ENCODE assay signal across 19 cellular contexts in the genomic region with DNA sequence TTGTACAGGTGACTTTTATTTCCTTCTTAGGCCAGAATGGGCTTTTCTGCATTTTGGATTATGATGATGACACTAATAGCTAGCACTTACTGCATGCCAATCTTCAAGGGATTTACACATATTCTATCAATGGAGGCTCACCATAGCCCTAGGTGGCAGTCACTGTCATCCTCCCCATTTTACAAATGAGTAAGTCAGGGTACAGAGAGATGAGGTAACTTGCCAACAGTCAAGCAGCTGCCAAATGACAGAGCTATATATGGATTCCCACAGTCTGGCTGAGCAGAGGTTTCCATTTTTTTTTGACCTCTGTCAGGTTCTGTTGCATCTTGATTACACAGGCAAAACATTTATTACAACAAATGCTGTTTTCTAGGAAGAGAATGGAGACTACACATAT. TPM values are rescaled to one million over a fixed set of nuclear protein-coding genes. Genes with fewer than 3 reads are reported as not detected.
A peak's percentile ranks its signal among the peaks of the same experiment; 100 is the strongest.
DNase-seq lines count a peak whose midpoint lies in the region; ATAC-seq and TF ChIP-seq lines count a peak whose summit lies in the region.
"Had no signal": no experiment of that assay in that cellular context is flagged by ENCODE, and none has a peak within 500 bp of the region (broad histone marks: within the 10 kb centered on the region; RNA-seq: fewer than 3 reads in every experiment).

No MANE protein-coding gene starts in this region.

- peak overlapping the region in 1 of 2 experiments; percentile 92 for H3K14ac ChIP-seq in mesenchymal stem cell (ENCODE audit: low read length in 2 of 2)

- H3K79me1 ChIP-seq in mesenchymal stem cell (replicated peaks; ENCODE audit: low read length, poor library complexity, severe bottlenecking): peaks cover 2% of the 10 kb centered on the region

- H3K27ac ChIP-seq in right atrium auricular region (peak overlapping the region; percentile 65 to 78), mesenchymal stem cell (ENCODE audit: low read length, poor library complexity, severe bottlenecking) (no peak overlapping the region), sigmoid colon (peak overlapping the region; percentile 70 to 85 (median 75))
- H3K27ac ChIP-seq: A549, GM23248, HL-60 had no signal

- peak overlapping the region in 1 of 2 experiments; percentile 73 for H3K4ac ChIP-seq in mesenchymal stem cell (ENCODE audit: low read depth in 1 of 2, low read length in 2 of 2)

- no peak overlapping the region for H2AFZ ChIP-seq in mesenchymal stem cell (ENCODE audit: low read depth, low read length)
- H2AFZ ChIP-seq: GM23248 had no signal

- no peak overlapping the region for H2BK15ac ChIP-seq in mesenchymal stem cell (ENCODE audit: low read depth, poor library complexity, severe bottlenecking)

- no peak overlapping the region for H4K91ac ChIP-seq in mesenchymal stem cell (ENCODE audit: low read length)

- DNase-seq in right atrium auricular region (ENCODE audit: low spot score) (no peak), Right ventricle myocardium superior (no peak), mesenchymal stem cell (peak; percentile 57), sigmoid colon (no peak), NCI-H526 (lab: John Stamatoyannopoulos, UW) (no peak), GF-D8 (lab: John Stamatoyannopoulos, UW) (no peak)
- DNase-seq: DMS 273 treated with DMSO at 0.1 percent for 48 hours, GDM1, GM23248, HCEC 1CT, Kasumi-1, NCI-H1105 treated with DMSO at 0.1 percent for 48 hours, NCI-H187, NCI-H446 had no signal

- intact Hi-C loops in Right ventricle myocardium superior (cut with DNase I) (no loop called here), sigmoid colon (cut with DNase I) (no loop called here)

- no peak overlapping the region for H2BK5ac ChIP-seq in mesenchymal stem cell (ENCODE audit: low read depth, low read length, poor library complexity, severe bottlenecking)

- no peak overlapping the region for H3K23ac ChIP-seq in mesenchymal stem cell (ENCODE audit: low read length in 2 of 2)

- H3K4me2 ChIP-seq in mesenchymal stem cell (ENCODE audit: low read length, poor library complexity, severe bottlenecking): no peak overlapping the region
- H3K4me2 ChIP-seq: A549 had no signal

- no peak overlapping the region for H3K4me3 ChIP-seq in right atrium auricular region
- no peak overlapping the region for H3K4me3 ChIP-seq in mesenchymal stem cell (ENCODE audit: insufficient read depth in 1 of 2, low read depth in 1 of 2, low read length in 2 of 2)
- H3K4me3 ChIP-seq in sigmoid colon: no peak overlapping the region
- H3K4me3 ChIP-seq: A549; BLaER1 treated with 17β-estradiol and CSF1 and Interleukin-3, amounts not matched to agents 10 nM and 100 nM; GM23248 had no signal

- H4K8ac ChIP-seq in mesenchymal stem cell (ENCODE audit: low read length): no peak overlapping the region

- peak overlapping the region; percentile 40 to 60 for H3K18ac ChIP-seq in mesenchymal stem cell (ENCODE audit: low read depth in 1 of 2, low read length in 2 of 2)

- TF ChIP-seq POLR2A in sigmoid colon (IDR thresholded peaks at IDR 0.05): no peak

- ATAC-seq in Right ventricle myocardium superior (ENCODE audit: poor library complexity) (no peak), GM21717 (IDR thresholded peaks at IDR 0.05; ENCODE audit: unreplicated experiment) (no peak)
- ATAC-seq: A549 had no signal

- H3K9me3 ChIP-seq in right atrium auricular region (no peaks in the 10 kb centered on the region), mesenchymal stem cell (ENCODE audit: control insufficient read depth, low read length) (no peaks in the 10 kb centered on the region), sigmoid colon (no peaks in the 10 kb centered on the region)
- H3K9me3 ChIP-seq: A549; BLaER1 treated with 17β-estradiol and CSF1 and Interleukin-3, amounts not matched to agents 10 nM and 100 nM had no signal

- peak overlapping the region; percentile 91 to 92 for H2BK12ac ChIP-seq in mesenchymal stem cell (ENCODE audit: low read length in 2 of 2)

- no peak for TF ChIP-seq EP300 in sigmoid colon (IDR thresholded peaks at IDR 0.05)

- no peak overlapping the region for H2AK5ac ChIP-seq in mesenchymal stem cell (ENCODE audit: low read length, severe bottlenecking)

- TF ChIP-seq CTCF in right atrium auricular region (IDR thresholded peaks at IDR 0.05): no peak
- TF ChIP-seq CTCF in sigmoid colon (IDR thresholded peaks at IDR 0.05): no peak

- H3K27me3 ChIP-seq in right atrium auricular region (no peaks in the 10 kb centered on the region), mesenchymal stem cell (ENCODE audit: control insufficient read depth in 1 of 2, insufficient read depth in 1 of 2, low read length in 2 of 2) (peaks cover 0 to 9% of the 10 kb centered on the region in 2 experiments), sigmoid colon (no peaks in the 10 kb centered on the region)
- H3K27me3 ChIP-seq: BLaER1 treated with 17β-estradiol and CSF1 and Interleukin-3, amounts not matched to agents 10 nM and 100 nM had no signal

- H3K9ac ChIP-seq in mesenchymal stem cell (ENCODE audit: low read length): no peak overlapping the region
- H3K9ac ChIP-seq: BLaER1 treated with 17β-estradiol and CSF1 and Interleukin-3, amounts not matched to agents 10 nM and 100 nM; GM23248 had no signal

- H2BK120ac ChIP-seq in mesenchymal stem cell (ENCODE audit: low read depth, low read length): no peak overlapping the region

- H3K36me3 ChIP-seq in right atrium auricular region (peaks cover 31% of the 10 kb centered on the region), mesenchymal stem cell (ENCODE audit: control insufficient read depth in 1 of 2, insufficient read depth in 2 of 2, low read depth in 1 of 2, low read length in 2 of 2) (peaks cover 3 to 46% of the 10 kb centered on the region in 2 experiments), sigmoid colon (peaks cover 0 to 55% (median 12%) of the 10 kb centered on the region in 4 donors)

- H3K4me1 ChIP-seq in right atrium auricular region (peaks cover 0 to 34% of the 10 kb centered on the region in 2 donors), mesenchymal stem cell (ENCODE audit: control insufficient read depth, insufficient read depth, low read depth, low read length) (peaks cover 18% of the 10 kb centered on the region), sigmoid colon (peaks cover 0 to 51% (median 30%) of the 10 kb centered on the region in 4 donors)

RNA-seq across cellular contexts. Expression of a gene that starts 23.8 kb away (rescaled TPM):
- 100 to 1,000 TPM in 1 of 2 donors, 10 to 100 TPM in 1; 60.2 to 156 TPM for total RNA-seq in right atrium auricular region
- total RNA-seq in Right ventricle myocardium superior: 21.0 TPM
- polyA plus RNA-seq in mesenchymal stem cell (2013, experiment 1 of 2): 134 TPM
- polyA plus RNA-seq in mesenchymal stem cell (2013, experiment 2 of 2): 133 TPM
- 100 to 1,000 TPM in 2 of 4 donors, 10 to 100 TPM in 2; 47.4 to 336 (median 95.6) TPM for total RNA-seq in sigmoid colon
- polyA plus RNA-seq in sigmoid colon: 10 to 100 TPM in 2 of 3 donors, 1 to 10 TPM in 1; 7.4 to 29.3 (median 24.6) TPM
- polyA plus RNA-seq: IgD-negative memory B cell had no signal

RNA-seq across cellular contexts. Expression of a gene that starts 38.0 kb away (rescaled TPM):
- total RNA-seq in right atrium auricular region: 10 to 100 TPM; 10.5 to 19.8 TPM
- total RNA-seq in Right ventricle myocardium superior: 14.7 TPM
- polyA plus RNA-seq in mesenchymal stem cell (2013, experiment 1 of 2): 22.0 TPM
- polyA plus RNA-seq in mesenchymal stem cell (2013, experiment 2 of 2): 20.7 TPM
- total RNA-seq in sigmoid colon: 10 to 100 TPM; 25.7 to 31.2 (median 30.6) TPM
- 10 to 100 TPM; 15.7 to 27.3 (median 22.8) TPM for polyA plus RNA-seq in sigmoid colon
